Comparison of ENCODE assay signal across 1 cellular context in genomic region chr5:142301487-142302035, GRCh38.
A peak's percentile ranks its signal among the peaks of the same experiment; 100 is the strongest.
TF ChIP-seq lines count a peak whose summit lies in the region.

No MANE protein-coding gene starts in this region.

TF ChIP-seq in K562, 482 proteins besides CTCF, POLR2A, EP300 and RAD21:
- TF ChIP-seq PRMT5 (CRISPR knock-in tag; IDR thresholded peaks at IDR 0.05) = no peak
- TF ChIP-seq TAL1 (IDR thresholded peaks at IDR 0.05) = no peak
- TF ChIP-seq NCOA6 (IDR thresholded peaks at IDR 0.05) = no peak
- TF ChIP-seq FIP1L1 (IDR thresholded peaks at IDR 0.05; ENCODE audit: low read depth, low read length, poor library complexity, severe bottlenecking) = no peak
- TF ChIP-seq CEBPG (CRISPR knock-in tag; IDR thresholded peaks at IDR 0.05) = no peak
- TF ChIP-seq CEBPG (tag; conservative IDR thresholded peaks at IDR 0.05 in 1 of 2, IDR thresholded peaks at IDR 0.05 in 1 of 2) = 0 out of 4 replicates have a peak, but pooled peaks of 1 of the 2 experiments have one; percentile 13
- no peak for TF ChIP-seq ZNF347 (CRISPR knock-in tag; IDR thresholded peaks at IDR 0.05; ENCODE audit: low read depth)
- TF ChIP-seq BMI1 (IDR thresholded peaks at IDR 0.05; ENCODE audit: low read length) = no peak
- TF ChIP-seq, protein P1, sequence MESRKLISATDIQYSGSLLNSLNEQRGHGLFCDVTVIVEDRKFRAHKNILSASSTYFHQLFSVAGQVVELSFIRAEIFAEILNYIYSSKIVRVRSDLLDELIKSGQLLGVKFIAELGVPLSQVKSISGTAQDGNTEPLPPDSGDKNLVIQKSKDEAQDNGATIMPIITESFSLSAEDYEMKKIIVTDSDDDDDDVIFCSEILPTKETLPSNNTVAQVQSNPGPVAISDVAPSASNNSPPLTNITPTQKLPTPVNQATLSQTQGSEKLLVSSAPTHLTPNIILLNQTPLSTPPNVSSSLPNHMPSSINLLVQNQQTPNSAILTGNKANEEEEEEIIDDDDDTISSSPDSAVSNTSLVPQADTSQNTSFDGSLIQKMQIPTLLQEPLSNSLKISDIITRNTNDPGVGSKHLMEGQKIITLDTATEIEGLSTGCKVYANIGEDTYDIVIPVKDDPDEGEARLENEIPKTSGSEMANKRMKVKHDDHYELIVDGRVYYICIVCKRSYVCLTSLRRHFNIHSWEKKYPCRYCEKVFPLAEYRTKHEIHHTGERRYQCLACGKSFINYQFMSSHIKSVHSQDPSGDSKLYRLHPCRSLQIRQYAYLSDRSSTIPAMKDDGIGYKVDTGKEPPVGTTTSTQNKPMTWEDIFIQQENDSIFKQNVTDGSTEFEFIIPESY (CRISPR knock-in tag; IDR thresholded peaks at IDR 0.05) = no peak
- peak; percentile 49; the same call in 1 of the 2 replicates for TF ChIP-seq CEBPB (tag; IDR thresholded peaks at IDR 0.05)
TF ChIP-seq in K562: peak in this region for 2.
